Comparison of ENCODE assay signal across 10 cellular contexts in the genomic region with DNA sequence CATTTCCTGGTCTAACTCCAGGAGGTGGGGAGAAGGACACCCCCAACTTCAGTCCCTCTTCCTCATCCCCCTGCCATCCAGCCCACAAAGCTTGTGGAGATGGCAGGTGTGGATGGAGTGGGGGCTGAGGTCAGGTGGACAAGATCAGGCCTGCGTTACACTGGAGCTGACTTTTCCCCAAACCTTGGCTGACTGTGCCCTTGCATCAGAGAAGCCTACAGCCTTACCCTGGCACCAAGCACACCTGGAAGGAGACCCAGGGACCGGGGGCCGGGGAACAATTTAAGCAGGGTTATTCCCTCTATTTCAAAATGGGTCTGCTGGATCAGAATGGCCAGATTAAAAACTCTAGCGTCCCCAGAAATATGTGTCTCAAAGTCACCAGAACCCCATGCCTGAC. TPM values are rescaled to one million over a fixed set of nuclear protein-coding genes. Genes with fewer than 3 reads are reported as not detected.
DNase-seq lines count a peak whose midpoint lies in the region; ATAC-seq and TF ChIP-seq lines count a peak whose summit lies in the region.
"Had no signal": no experiment of that assay in that cellular context is flagged by ENCODE, and none has a peak within 500 bp of the region (broad histone marks: within the 10 kb centered on the region; RNA-seq: fewer than 3 reads in every experiment).

No MANE protein-coding gene starts in this region.

- H3K27me3 ChIP-seq in BLaER1 treated with 17β-estradiol and CSF1 and Interleukin-3, amounts not matched to agents 10 nM and 100 nM: no peaks in the 10 kb centered on the region
- H3K27me3 ChIP-seq in ascending aorta: no peaks in the 10 kb centered on the region
- H3K27me3 ChIP-seq: right lobe of liver had no signal

- peaks cover 49% of the 10 kb centered on the region for H3K4me1 Mint-ChIP-seq in HFFc6 (ENCODE audit: low read depth)
- H3K4me1 Mint-ChIP-seq in naive B cell: peaks cover 50 to 66% (median 56%) of the 10 kb centered on the region in 3 donors

- H3K9me3 Mint-ChIP-seq in HFFc6 (no peaks in the 10 kb centered on the region), naive B cell (no peaks in the 10 kb centered on the region)

- H3K4me2 ChIP-seq in BLaER1 treated with 17β-estradiol and CSF1 and Interleukin-3, amounts not matched to agents 10 nM and 100 nM: peak overlapping the region; percentile 87 to 100 (median 99)

- H3K27me3 Mint-ChIP-seq in HFFc6 (ENCODE audit: insufficient read depth) (peaks cover 3% of the 10 kb centered on the region), naive B cell (no peaks in the 10 kb centered on the region)

- H3K9ac ChIP-seq in BLaER1 treated with 17β-estradiol and CSF1 and Interleukin-3, amounts not matched to agents 10 nM and 100 nM: peak overlapping the region; percentile 52 to 88 (median 81); a peak in 20 of 22 replicates

- H3K4me3 ChIP-seq in BLaER1 treated with 17β-estradiol and CSF1 and Interleukin-3, amounts not matched to agents 10 nM and 100 nM: peak overlapping the region in 6 of 10 experiments; percentile 9 to 96 (median 46); a peak in 7 of 20 replicates
- peak overlapping the region in 1 of 2 donors; percentile 64 for H3K4me3 ChIP-seq in ascending aorta

- intact Hi-C loops in ascending aorta (cut with DNase I): loop anchor here (1.0 to 10.0 kb wide), 2 partner anchors 31 to 1759 kb away; partner anchors contain the start of gene HES1

- in situ Hi-C loops in ACHN (cut with HindIII; ENCODE audit: low pct_ligation_motif_present, low pct_unique_long_range_greater_than_20kb, low sequenced_read_pairs): no loop called here

- no peak for TF ChIP-seq CTCF in HFFc6 (IDR thresholded peaks at IDR 0.05)
- no peak for TF ChIP-seq CTCF in ascending aorta (IDR thresholded peaks at IDR 0.05)

- peaks cover 73 to 95% (median 85%) of the 10 kb centered on the region in 10 experiments for H3K4me1 ChIP-seq in BLaER1 treated with 17β-estradiol and CSF1 and Interleukin-3, amounts not matched to agents 10 nM and 100 nM
- peaks cover 20 to 56% of the 10 kb centered on the region in 2 donors for H3K4me1 ChIP-seq in ascending aorta

- H3K36me3 ChIP-seq in BLaER1 treated with 17β-estradiol and CSF1 and Interleukin-3, amounts not matched to agents 10 nM and 100 nM: peaks cover 0 to 5% (median 0%) of the 10 kb centered on the region in 11 experiments; a peak in 1 of 22 replicates
- no peaks in the 10 kb centered on the region for H3K36me3 ChIP-seq in ascending aorta
- H3K36me3 ChIP-seq: right lobe of liver had no signal

- no peaks in the 10 kb centered on the region for H3K9me3 ChIP-seq in BLaER1 treated with 17β-estradiol and CSF1 and Interleukin-3, amounts not matched to agents 10 nM and 100 nM (replicated peaks in 1 of 11)
- no peaks in the 10 kb centered on the region for H3K9me3 ChIP-seq in ascending aorta
- H3K9me3 ChIP-seq: right lobe of liver had no signal

- H3K36me3 Mint-ChIP-seq in HFFc6 (ENCODE audit: low read depth): no peaks in the 10 kb centered on the region
- H3K36me3 Mint-ChIP-seq in naive B cell: no peaks in the 10 kb centered on the region

- H3K27ac ChIP-seq in BLaER1 treated with 17β-estradiol and CSF1 and Interleukin-3, amounts not matched to agents 10 nM and 100 nM: peak overlapping the region in 9 of 11 experiments; percentile 46 to 87 (median 70); a peak in 18 of 22 replicates
- peak overlapping the region; percentile 94 to 98 for H3K27ac ChIP-seq in ascending aorta

- H3K27ac Mint-ChIP-seq in HFFc6 (peak overlapping the region; percentile 61; the same call in 1 of the 2 replicates), naive B cell (peak overlapping the region in 1 of 6 donors; percentile 89)

- DNase-seq in HFFc6 (no peak), ascending aorta (ENCODE audit: low spot score in 2 of 2) (no peak), naive B cell (no peak), NCI-H1105 (lab: John Stamatoyannopoulos, UW) (no peak), ACHN (no peak), germinal center (ENCODE audit: low spot score) (no peak)
- DNase-seq: activated gamma-delta T cell had no signal

- ATAC-seq in naive B cell (ENCODE audit: low read depth in 2 of 2) (no peak), GM18519 (IDR thresholded peaks at IDR 0.05; ENCODE audit: low FRiP score, unreplicated experiment) (no peak)

- H3K4me3 Mint-ChIP-seq in HFFc6 (peak overlapping the region; percentile 97), naive B cell (peak overlapping the region; percentile 52 to 96 (median 92))

- H4K20me1 ChIP-seq in BLaER1 treated with 17β-estradiol and CSF1 and Interleukin-3, amounts not matched to agents 10 nM and 100 nM: peaks cover 32 to 58% (median 48%) of the 10 kb centered on the region in 11 experiments

RNA-seq across cellular contexts. Expression of gene TNK2, which starts 14.4 kb away (rescaled TPM):
- 10 to 100 TPM; 29.6 to 46.1 (median 35.1) TPM for total RNA-seq in HFFc6 (2021; fragmentation: NEBNext Ultra II Directional; extraction: Animal tissue kit (Norgen Biotek cat#: 25700))
- 164 TPM for total RNA-seq in ascending aorta
- polyA plus RNA-seq in naive B cell (ENCODE audit: low read depth in 6 of 6): 1 to 10 TPM; 1.1 to 4.8 (median 2.3) TPM
